In the genomic region with DNA sequence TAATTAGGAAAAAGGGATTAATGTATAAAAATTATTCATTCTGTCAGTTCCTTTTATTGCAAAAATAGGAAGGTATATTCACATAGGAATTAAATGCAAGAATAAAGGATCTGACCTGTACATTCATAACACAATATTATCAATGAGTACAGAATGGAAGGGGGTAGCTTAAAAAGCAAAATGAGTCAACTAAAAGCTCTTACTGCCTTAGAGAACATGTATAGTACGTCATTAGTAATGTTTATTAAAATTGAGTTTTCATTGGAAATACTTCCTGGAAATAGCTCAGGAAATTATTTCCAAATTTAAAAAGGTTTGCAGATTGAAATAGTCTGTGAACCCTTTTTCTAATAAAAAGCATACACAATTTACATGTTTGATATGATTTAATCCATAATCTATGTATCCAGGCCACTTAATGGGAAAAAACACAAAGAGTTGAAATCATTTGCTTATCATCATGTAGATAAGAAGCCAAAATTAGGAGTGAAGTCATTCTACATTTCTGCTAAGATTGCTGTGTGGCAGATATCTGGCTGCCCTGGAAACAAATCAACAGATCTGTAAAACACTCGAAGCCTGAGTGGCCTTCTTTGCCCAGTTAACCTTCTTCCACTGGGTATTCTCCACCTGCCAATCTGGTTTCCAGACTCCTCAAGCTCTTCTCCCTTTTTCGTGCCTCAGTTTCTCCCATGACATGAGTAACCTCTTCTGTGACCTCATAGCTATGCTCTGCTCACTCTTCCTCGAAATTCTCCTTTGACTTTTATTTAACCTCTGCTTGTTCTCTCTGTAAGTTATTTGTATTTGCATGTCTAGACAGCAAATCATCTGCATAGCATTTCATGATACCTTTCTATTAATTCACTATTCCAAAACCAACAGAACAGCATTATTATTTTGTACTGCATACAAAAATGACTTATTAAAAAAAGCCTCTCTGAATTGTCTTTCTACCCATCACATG, we compare ENCODE assay signal across 1 cellular context.
TF ChIP-seq lines count a peak whose summit lies in the region.

No MANE protein-coding gene starts in this region.

TF ChIP-seq in WTC11, 78 proteins besides CTCF, POLR2A, EP300 and RAD21 (continued from another document):
- TF ChIP-seq ZNF532 (CRISPR knock-in tag; IDR thresholded peaks at IDR 0.05; ENCODE audit: borderline replicate concordance) = no peak
